Comparison of ENCODE assay signal across 1 cellular context in genomic region chr4:1613099-1613495, GRCh38.
TF ChIP-seq lines count a peak whose summit lies in the region.

No MANE protein-coding gene starts in this region.

TF ChIP-seq in WTC11, 78 proteins besides CTCF, POLR2A, EP300 and RAD21 (continued from another document):
- TF ChIP-seq MYBL2 (CRISPR knock-in tag; IDR thresholded peaks at IDR 0.05) (no peak), STAT6 (CRISPR knock-in tag; conservative IDR thresholded peaks at IDR 0.05; ENCODE audit: low read depth) (no peak), ZNF425 (CRISPR knock-in tag; conservative IDR thresholded peaks at IDR 0.05) (no peak), ZNF138 (CRISPR knock-in tag; conservative IDR thresholded peaks at IDR 0.05) (no peak)
